8 cellular contexts compared by ENCODE assay signal in genomic region chr10:28678687-28679457, GRCh38. TPM values are rescaled to one million over a fixed set of nuclear protein-coding genes. Genes with fewer than 3 reads are reported as not detected.
A peak's percentile ranks its signal among the peaks of the same experiment; 100 is the strongest.
DNase-seq lines count a peak whose midpoint lies in the region; ATAC-seq, FAIRE-seq and TF ChIP-seq lines count a peak whose summit lies in the region.

No MANE protein-coding gene starts in this region.

- CTCF ChIA-PET in K562 (lab: Yijun Ruan, JAX; ENCODE audit: low intra/inter-chr PET ratio) (interaction anchor here (1.1 kb wide), 2 partner anchors 199 to 313 kb away, joined by 3 to 7 read pairs; no protein-coding TSS in a partner anchor), HepG2 (lab: Yijun Ruan, JAX; ENCODE audit: low intra/inter-chr PET ratio, low total read pairs) (interaction anchor here (3.1 kb wide), 1 partner anchor 313 kb away, joined by 13 read pairs; no protein-coding TSS in a partner anchor)

- H2AFZ ChIP-seq in K562 (ENCODE audit: low read depth, low read length) (peak overlapping the region; percentile 75; the same call in 1 of the 2 replicates), HepG2 (ENCODE audit: low read length) (no peak overlapping the region)

- peaks cover 61% of the 10 kb centered on the region for H3K79me2 ChIP-seq in K562 (ENCODE audit: control insufficient read depth, insufficient read depth, low read length)
- H3K79me2 ChIP-seq in HepG2 (ENCODE audit: insufficient read depth, low read length), result peaks cover 49% of the 10 kb centered on the region

- H3K36me3 ChIP-seq in K562 (ENCODE audit: control insufficient read depth, insufficient read depth, low read length) (peaks cover 31% of the 10 kb centered on the region), HepG2 (replicated peaks in 1 of 2; ENCODE audit: control insufficient read depth in 1 of 2, insufficient read depth in 2 of 2, low read length in 2 of 2) (peaks cover 7 to 24% of the 10 kb centered on the region in 2 experiments), upper lobe of right lung (no peaks in the 10 kb centered on the region)

- H3K27ac ChIP-seq in K562 (ENCODE audit: extremely low read depth, low read depth, low read length) (peak overlapping the region; percentile 64), HepG2 (ENCODE audit: extremely low read length, insufficient read depth, low read length) (peak overlapping the region; percentile 71), upper lobe of right lung (peak overlapping the region; percentile 76)

- H3K9me1 ChIP-seq in K562 (ENCODE audit: control insufficient read depth, insufficient read depth, low read length), result no peaks in the 10 kb centered on the region

- TF ChIP-seq POLR2A in K562 (conservative IDR thresholded peaks at IDR 0.05) (no peak), HepG2 (IDR thresholded peaks at IDR 0.05; ENCODE audit: insufficient read depth in 1 of 2, low read depth in 2 of 2, low read length in 2 of 2) (no peak)

- H3K9ac ChIP-seq in K562 (ENCODE audit: insufficient read depth in 1 of 2, low read depth in 2 of 2, low read length in 2 of 2) (peak overlapping the region; percentile 72 to 80; a peak in 3 of 4 replicates), HepG2 (ENCODE audit: insufficient read depth, low read depth, low read length) (peak overlapping the region; percentile 94)

- H3K4me3 ChIP-seq in K562 (peak overlapping the region; percentile 78), HepG2 (replicated peaks in 1 of 3; ENCODE audit: insufficient read depth in 1 of 3, low read depth in 2 of 3, low read length in 3 of 3) (peak overlapping the region; percentile 93 to 99 (median 99)), upper lobe of right lung (peak overlapping the region; percentile 79)

- under 1% methylated on average over 11 of the region's 12 CpGs for WGBS in K562 (ENCODE audit: insufficient coverage, low coverage, missing lambda C conversion rate)
- under 1% methylated on average over 12 of the region's 12 CpGs for WGBS in HepG2 (ENCODE audit: low lambda C conversion rate)

- DNase-seq in COR-L47 (lab: John Stamatoyannopoulos, UW) (peak; percentile 63), NCI-H146 (lab: John Stamatoyannopoulos, UW) (peak; percentile 80), K562 (ENCODE audit: extremely low read depth in 1 of 4, low spot score in 3 of 4) (peak; percentile 36 to 73 (median 45)), HepG2 (ENCODE audit: low spot score) (peak; percentile 84), upper lobe of right lung (no peak), ACHN (no peak)
- no peak for DNase-seq in stimulated activated CD4-positive, alpha-beta T cell treated with anti-CD3 and anti-CD28 coated beads, Interleukin-2, amount 100 ng/mL, for 48 hours

- POLR2A ChIA-PET in K562 (lab: Yijun Ruan, JAX), result interaction anchor here (0.6 to 1.6 kb wide), 4 partner anchors 10 to 292 kb away, joined by 3 to 4 read pairs (median 3); no protein-coding TSS in a partner anchor
- POLR2A ChIA-PET in HepG2 (lab: Yijun Ruan, JAX), result interaction anchor here (1.0 to 1.7 kb wide), 2 partner anchors 28 to 261 kb away, joined by 3 to 4 read pairs; no protein-coding TSS in a partner anchor

- no peaks in the 10 kb centered on the region for H3K27me3 ChIP-seq in K562 (ENCODE audit: control insufficient read depth in 2 of 2, insufficient read depth in 2 of 2, low read length in 2 of 2)
- H3K27me3 ChIP-seq in HepG2 (ENCODE audit: control insufficient read depth in 1 of 2, insufficient read depth in 2 of 2, low read length in 2 of 2), result peaks cover 0 to 26% of the 10 kb centered on the region in 2 experiments; a peak in 4 of 5 replicates
- peaks cover 10% of the 10 kb centered on the region for H3K27me3 ChIP-seq in upper lobe of right lung

- TF ChIP-seq EP300 in K562 (IDR thresholded peaks at IDR 0.05; ENCODE audit: low read length) (peak; percentile 35; the same call in 1 of the 2 replicates), HepG2 (IDR thresholded peaks at IDR 0.05; ENCODE audit: low read depth in 2 of 2, low read length in 2 of 2) (no peak), HepG2 (CRISPR knock-in tag; IDR thresholded peaks at IDR 0.05; ENCODE audit: borderline replicate concordance) (no peak)

- H3K4me2 ChIP-seq in K562 (ENCODE audit: insufficient read depth, low read length) (peak overlapping the region; percentile 95), HepG2 (ENCODE audit: low read depth, low read length) (peak overlapping the region; percentile 90)

- TF ChIP-seq RAD21 in K562 (CRISPR knock-in tag; conservative IDR thresholded peaks at IDR 0.05 in 1 of 2, IDR thresholded peaks at IDR 0.05 in 1 of 2) (no peak), HepG2 (CRISPR knock-in tag; IDR thresholded peaks at IDR 0.05) (no peak)

- ATAC-seq in K562 (peak; percentile 38), HepG2 (peak; percentile 28), upper lobe of right lung (no peak)
- ATAC-seq in activated CD4-positive, CD25-positive, alpha-beta regulatory T cell treated with anti-CD3 and anti-CD28 coated beads, Interleukin-2, amount 50 U/mL, for 24 hours, result no peak

- BruUV-seq in K562 (replicated peaks; lab: Mats Ljungman, UMichigan) (TSS peak; percentile 48), HepG2 (replicated peaks; lab: Mats Ljungman, UMichigan) (TSS peak; percentile 58)

- H4K20me1 ChIP-seq in K562 (replicated peaks; ENCODE audit: control insufficient read depth, insufficient read depth, low read length) (peaks cover 39% of the 10 kb centered on the region), HepG2 (ENCODE audit: insufficient read depth, low read length) (peaks cover 52% of the 10 kb centered on the region)

- H3K9me3 ChIP-seq in K562 (replicated peaks; ENCODE audit: control insufficient read depth, insufficient read depth, low read depth, low read length) (no peaks in the 10 kb centered on the region), HepG2 (ENCODE audit: low read length) (no peaks in the 10 kb centered on the region), upper lobe of right lung (no peaks in the 10 kb centered on the region)

- intact Hi-C loops in K562 (cut with micrococcal nuclease), result loop anchor here (2.0 to 5.0 kb wide), 2 partner anchors 56 to 128 kb away; no protein-coding TSS in a partner anchor
- intact Hi-C loops in HepG2 (cut with micrococcal nuclease; ENCODE audit: unreplicated experiment), result loop anchor here (1.0 to 5.0 kb wide), 2 partner anchors 312 to 638 kb away; no protein-coding TSS in a partner anchor
- intact Hi-C loops in upper lobe of right lung (cut with DNase I), result no loop called here

- in situ Hi-C loops in K562 (cut with MboI) (loop anchor here (10.0 kb wide), 1 partner anchor 196 kb away; no protein-coding TSS in a partner anchor), HepG2 (cut with HindIII; ENCODE audit: extremely low pct_ligation_motif_present, low pct_unique_long_range_greater_than_20kb) (loop anchor here (5.0 kb wide), 1 partner anchor 313 kb away; no protein-coding TSS in a partner anchor), ACHN (cut with HindIII; ENCODE audit: low pct_ligation_motif_present, low pct_unique_long_range_greater_than_20kb, low sequenced_read_pairs) (no loop called here)

- TF ChIP-seq CTCF in K562 (IDR thresholded peaks at IDR 0.05 in 2 of 3, conservative IDR thresholded peaks at IDR 0.05 in 1 of 3; ENCODE audit: insufficient read depth in 2 of 3, low read depth in 1 of 3, low read length in 3 of 3) (no peak), HepG2 (CRISPR knock-in tag; IDR thresholded peaks at IDR 0.05) (no peak), upper lobe of right lung (IDR thresholded peaks at IDR 0.05) (no peak)

- peaks cover 24 to 39% of the 10 kb centered on the region in 2 experiments for H3K4me1 ChIP-seq in K562 (replicated peaks in 1 of 2; ENCODE audit: control insufficient read depth in 2 of 2, insufficient read depth in 2 of 2, low read length in 2 of 2)
- H3K4me1 ChIP-seq in HepG2 (ENCODE audit: insufficient read depth, low read length), result peaks cover 31% of the 10 kb centered on the region
- peaks cover 6% of the 10 kb centered on the region for H3K4me1 ChIP-seq in upper lobe of right lung

- FAIRE-seq in K562 (lab: Jason Lieb, UNC), result peak; percentile 72
- FAIRE-seq in HepG2 (lab: Jason Lieb, UNC), result peak; percentile 74

RNA-seq across cellular contexts. Expression of gene BAMBI, which starts 1.6 kb away (rescaled TPM):
- 24.8 and 28.2 TPM in 2 replicates for total RNA-seq in K562 (2011; cell fraction: chromatin; rRNA removed; ENCODE audit: low replicate concordance)
- total RNA-seq in K562 (2011; cell fraction: nucleolus; rRNA removed), result 17.6 and 25.8 TPM in 2 replicates
- 17.6 and 19.4 TPM in 2 replicates for total RNA-seq in K562 (2011; cell fraction: nucleoplasm; rRNA removed)
- total RNA-seq in K562 (2014; rRNA removed) (21.8 TPM in 2 replicates), K562 (2014; rRNA removed; fragmentation: Illumina TruSeq; extraction: Trizol) (13.5 and 14.8 TPM in 2 replicates), K562 (2015; rRNA removed; fragmentation: Illumina TruSeq; extraction: Trizol) (18.9 and 19.2 TPM in 2 replicates), K562 (2021) (18.7 and 20.1 TPM in 2 replicates), HepG2 (2016; rRNA removed; fragmentation: Illumina TruSeq; extraction: Trizol) (13.2 and 23.6 TPM in 2 replicates), upper lobe of right lung (12.9 TPM)
- polyA plus RNA-seq in K562 (2011; rRNA removed) (7.2 and 7.7 TPM in 2 replicates), K562 (2014; fragmentation: Illumina TruSeq; extraction: Trizol) (10.9 and 11.6 TPM in 2 replicates), K562 (2014; fragmentation: Nextera tagmentation; extraction: Ambion mirVana) (1 to 10 TPM; 2.0 to 2.9 TPM), K562 (2014; rRNA removed) (13.2 and 13.6 TPM in 2 replicates), HepG2 (2011; rRNA removed) (12.0 and 12.9 TPM in 2 replicates)
- 6.9 and 11.4 TPM in 2 replicates for polyA plus RNA-seq in K562 (2011; cell fraction: cytosol; rRNA removed)
- 21.3 and 26.7 TPM in 2 replicates for polyA plus RNA-seq in K562 (2011; cell fraction: nucleus; rRNA removed)
- polyA plus RNA-seq in K562 (2012), result 13.5 and 15.2 TPM in 2 replicates
- polyA minus RNA-seq in K562 (2011; rRNA and poly(A)+ RNA removed), result 6.0 and 6.4 TPM in 2 replicates
- 4.6 and 6.2 TPM in 2 replicates for polyA minus RNA-seq in K562 (2011; cell fraction: cytosol; rRNA and poly(A)+ RNA removed)
- 9.3 and 13.3 TPM in 2 replicates for polyA minus RNA-seq in K562 (2011; cell fraction: nucleus; rRNA and poly(A)+ RNA removed)
- 5.9 and 7.5 TPM in 2 replicates for total RNA-seq in HepG2 (2016; cell fraction: cytosol; rRNA removed; fragmentation: Illumina TruSeq; extraction: Trizol; ENCODE audit: low read depth)
- total RNA-seq in HepG2 (2016; cell fraction: insoluble cytoplasmic fraction; rRNA removed; fragmentation: Illumina TruSeq; extraction: Trizol), result 13.9 and 23.0 TPM in 2 replicates
- 12.2 and 13.9 TPM in 2 replicates for total RNA-seq in HepG2 (2016; cell fraction: membrane; rRNA removed; fragmentation: Illumina TruSeq; extraction: Trizol)
- 26.5 and 27.4 TPM in 2 replicates for total RNA-seq in HepG2 (2016; cell fraction: nucleus; rRNA removed; fragmentation: Illumina TruSeq; extraction: Trizol)
- polyA plus RNA-seq in HepG2 (2011; cell fraction: cytosol; rRNA removed), result 11.4 and 12.6 TPM in 2 replicates
- polyA plus RNA-seq in HepG2 (2011; cell fraction: nucleus; rRNA removed), result 15.1 and 17.1 TPM in 2 replicates
- polyA plus RNA-seq in HepG2 (2012), result 14.8 and 39.0 TPM in 2 replicates
- polyA plus RNA-seq in HepG2 (2016; cell fraction: cytosol; fragmentation: Illumina TruSeq; extraction: Trizol; ENCODE audit: low read depth), result 3.1 and 4.6 TPM in 2 replicates
- 11.2 and 12.5 TPM in 2 replicates for polyA plus RNA-seq in HepG2 (2016; cell fraction: insoluble cytoplasmic fraction; fragmentation: Illumina TruSeq; extraction: Trizol; ENCODE audit: low read depth)
- polyA plus RNA-seq in HepG2 (2016; cell fraction: membrane; fragmentation: Illumina TruSeq; extraction: Trizol; ENCODE audit: low read depth), result 6.7 and 8.6 TPM in 2 replicates
- 45.7 and 45.8 TPM in 2 replicates for polyA plus RNA-seq in HepG2 (2016; cell fraction: nucleus; fragmentation: Illumina TruSeq; extraction: Trizol; ENCODE audit: insufficient read depth, low read depth)
- polyA minus RNA-seq in HepG2 (2011; rRNA and poly(A)+ RNA removed; ENCODE audit: low replicate concordance), result 2.5 and 6.7 TPM in 2 replicates
- polyA minus RNA-seq in HepG2 (2011; cell fraction: cytosol; rRNA and poly(A)+ RNA removed), result 6.2 and 7.0 TPM in 2 replicates
- polyA minus RNA-seq in HepG2 (2011; cell fraction: nucleus; rRNA and poly(A)+ RNA removed), result 6.8 and 10.7 TPM in 2 replicates

Comparison
In these comparisons a context has a peak if more than half of its experiments do, and no peak if none do; other contexts are left out.
1. DNase-seq: peak in COR-L47 (single experiment), NCI-H146 (single experiment), K562 (4 of 4) and HepG2 (single experiment); none in upper lobe of right lung (single experiment), stimulated activated CD4-positive, alpha-beta T cell treated with anti-CD3 and anti-CD28 coated beads, Interleukin-2, amount 100 ng/mL, for 48 hours (0 of 2) and ACHN (single experiment).
2. ATAC-seq: peak in K562 (single experiment) and HepG2 (single experiment); none in upper lobe of right lung (single experiment) and activated CD4-positive, CD25-positive, alpha-beta regulatory T cell treated with anti-CD3 and anti-CD28 coated beads, Interleukin-2, amount 50 U/mL, for 24 hours (0 of 2).
3. Peak in every context shown above with its lines, with median percentiles within 50 percentile points of each other: H3K27ac ChIP-seq and H3K4me3 ChIP-seq.